Comparison of ENCODE assay signal across 23 cellular contexts in the genomic region with DNA sequence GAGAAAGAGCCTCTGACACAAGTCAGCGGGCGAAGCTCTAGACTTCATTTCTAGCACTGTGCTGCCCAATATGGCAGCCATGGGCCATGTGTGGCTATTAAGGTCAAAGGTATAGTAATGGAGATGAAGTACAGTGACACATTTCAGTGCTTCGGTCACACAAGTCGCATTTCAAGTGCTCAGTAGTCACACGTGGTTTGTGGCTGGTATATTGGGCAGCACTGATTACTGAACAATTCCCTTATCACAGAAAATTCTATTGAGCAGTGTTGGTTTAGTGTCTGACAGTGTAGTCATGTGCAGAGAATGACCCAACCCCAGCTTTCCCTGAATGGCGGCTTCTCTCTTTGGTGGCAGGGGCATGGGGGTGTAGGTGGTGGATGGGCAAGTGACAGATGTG.
"Had no signal": no experiment of that assay in that cellular context is flagged by ENCODE, and none has a peak within 500 bp of the region (broad histone marks: within the 10 kb centered on the region; RNA-seq: fewer than 3 reads in every experiment).

No MANE protein-coding gene starts in this region.

- DNase-seq: dorsolateral prefrontal cortex; effector CD4-positive, alpha-beta T cell; endodermal cell; foreskin fibroblast; gastrocnemius medialis; head of caudate nucleus; kidney; mesenchymal stem cell; naive B cell; nephron progenitor cell; nucleus accumbens; stimulated activated CD4-positive, alpha-beta T cell treated with anti-CD3 and anti-CD28 coated beads, Interleukin-12 subunit alpha, Interleukin-12 subunit beta, amount 100 ng/mL, for 4 hours; stimulated activated CD4-positive, alpha-beta T cell treated with anti-CD3 and anti-CD28 coated beads, Interleukin-1b, Interleukin-23, amount 100 ng/mL, for 48 hours; stimulated activated CD4-positive, alpha-beta T cell treated with anti-CD3 and anti-CD28 coated beads, Interleukin-4, amount 100 ng/mL, for 1 hour; stimulated activated CD8-positive, alpha-beta memory T cell treated with anti-CD3 and anti-CD28 coated beads, Interleukin-4, amount 100 ng/mL, for 48 hours; stimulated activated naive CD4-positive, alpha-beta T cell treated with Interleukin-2 at 50 U/mL for 16 hours; upper lobe of right lung; uterus had no signal

- H3K4me3 Mint-ChIP-seq: endodermal cell, mesothelial cell of epicardium, naive B cell, nephron progenitor cell had no signal

- ATAC-seq: esophagus mucosa, gastrocnemius medialis, left lung, mucosa of descending colon, sciatic nerve, upper lobe of right lung had no signal

- H3K27ac Mint-ChIP-seq: endodermal cell, mesothelial cell of epicardium, naive B cell, nephron progenitor cell had no signal

- H3K36me3 Mint-ChIP-seq: mesothelial cell of epicardium had no signal

- H3K4me1 Mint-ChIP-seq: endodermal cell, mesothelial cell of epicardium, nephron progenitor cell had no signal
